In genomic region chr1:120728811-120729210, GRCh38 we compare ENCODE assay signal across 8 cellular contexts. TPM values are rescaled to one million over a fixed set of nuclear protein-coding genes. Genes with fewer than 3 reads are reported as not detected.
DNase-seq lines count a peak whose midpoint lies in the region; ATAC-seq lines count a peak whose summit lies in the region.
"Not testable (repeated sequence)": the region's sequence is repeated elsewhere in the genome, so short reads cannot be mapped to it uniquely, and the experiment has no call there.

No MANE protein-coding gene starts in this region.

- POLR2A ChIA-PET in activated CD4-positive, alpha-beta T cell treated with anti-CD3 and anti-CD28 coated beads for 36 hours (lab: Charles Lee) = not testable (repeated sequence)

- not testable (repeated sequence) for H3K4me1 Mint-ChIP-seq in activated CD4-positive, alpha-beta T cell treated with anti-CD3 and anti-CD28 coated beads for 36 hours; activated naive CD8-positive, alpha-beta T cell treated with anti-CD3 and anti-CD28 coated beads for 36 hours

- H3K9me3 Mint-ChIP-seq in activated CD4-positive, alpha-beta T cell treated with anti-CD3 and anti-CD28 coated beads for 36 hours (ENCODE audit: low read depth); activated naive CD8-positive, alpha-beta T cell treated with anti-CD3 and anti-CD28 coated beads for 36 hours: not testable (repeated sequence)

- H3K4me3 Mint-ChIP-seq in activated CD4-positive, alpha-beta T cell treated with anti-CD3 and anti-CD28 coated beads for 36 hours; activated naive CD8-positive, alpha-beta T cell treated with anti-CD3 and anti-CD28 coated beads for 36 hours: not testable (repeated sequence)

- not testable (repeated sequence) for H3K27ac Mint-ChIP-seq in activated CD4-positive, alpha-beta T cell treated with anti-CD3 and anti-CD28 coated beads for 36 hours; activated naive CD8-positive, alpha-beta T cell treated with anti-CD3 and anti-CD28 coated beads for 36 hours

- ATAC-seq in activated CD4-positive, alpha-beta T cell treated with anti-CD3 and anti-CD28 coated beads for 36 hours; stimulated activated naive CD8-positive, alpha-beta T cell treated with anti-CD3 and anti-CD28 coated beads, Interleukin-15, Interleukin-2, amounts not matched to agents 100 U/mL and 50 U/mL, for 24 hours: not testable (repeated sequence)

- peak; percentile 36 for DNase-seq in activated CD4-positive, alpha-beta T cell treated with anti-CD3 and anti-CD28 coated beads for 36 hours
- peak; percentile 17 to 31 for DNase-seq in activated CD4-positive, alpha-beta T cell treated with anti-CD3 and anti-CD28 coated beads, Interleukin-2, amount 50 U/mL, for 48 hours
- DNase-seq in activated T-cell treated with anti-CD3 and anti-CD28 coated beads for 48 hours (ENCODE audit: low read depth) (peak; percentile 1), kidney tubule cell (ENCODE audit: low spot score) (peak; percentile 0)
- peak; percentile 50 for DNase-seq in activated effector memory CD4-positive, alpha-beta T cell treated with anti-CD3 and anti-CD28 coated beads, Interleukin-2, amount 50 U/mL, for 16 hours
- peak; percentile 4 for DNase-seq in activated naive CD8-positive, alpha-beta T cell treated with anti-CD3 and anti-CD28 coated beads for 36 hours
- peak; percentile 35 for DNase-seq in stimulated activated CD4-positive, alpha-beta T cell treated with anti-CD3 and anti-CD28 coated beads, Interleukin-1b, Interleukin-23, amount 100 ng/mL, for 48 hours
- peak; percentile 9 for DNase-seq in stimulated activated naive CD8-positive, alpha-beta T cell treated with anti-CD3 and anti-CD28 coated beads, Interleukin-15, Interleukin-2, amounts not matched to agents 100 U/mL and 50 U/mL, for 24 hours

- not testable (repeated sequence) for H3K27me3 Mint-ChIP-seq in activated CD4-positive, alpha-beta T cell treated with anti-CD3 and anti-CD28 coated beads for 36 hours; activated naive CD8-positive, alpha-beta T cell treated with anti-CD3 and anti-CD28 coated beads for 36 hours

- CTCF ChIA-PET in activated CD4-positive, alpha-beta T cell treated with anti-CD3 and anti-CD28 coated beads for 36 hours (lab: Charles Lee) = not testable (repeated sequence)

- intact Hi-C loops in activated CD4-positive, alpha-beta T cell treated with anti-CD3 and anti-CD28 coated beads for 36 hours (cut with DNase I, micrococcal nuclease) = not testable (repeated sequence)

- not testable (repeated sequence) for H3K36me3 Mint-ChIP-seq in activated CD4-positive, alpha-beta T cell treated with anti-CD3 and anti-CD28 coated beads for 36 hours (ENCODE audit: low read depth); activated naive CD8-positive, alpha-beta T cell treated with anti-CD3 and anti-CD28 coated beads for 36 hours

RNA-seq across cellular contexts. Expression of gene NBPF26, which starts 5.1 kb away (rescaled TPM):
- total RNA-seq in activated CD4-positive, alpha-beta T cell treated with anti-CD3 and anti-CD28 coated beads for 36 hours = 10 to 100 TPM; 10.3 to 14.2 TPM
- total RNA-seq in activated naive CD8-positive, alpha-beta T cell treated with anti-CD3 and anti-CD28 coated beads for 36 hours = 10 to 100 TPM; 15.9 to 19.3 TPM

Comparison
In these comparisons a context has a peak if more than half of its experiments do, and no peak if none do; other contexts are left out.
1. DNase-seq: peak in every context shown above with its lines; median percentile 50 in activated effector memory CD4-positive, alpha-beta T cell treated with anti-CD3 and anti-CD28 coated beads, Interleukin-2, amount 50 U/mL, for 16 hours; 36 in activated CD4-positive, alpha-beta T cell treated with anti-CD3 and anti-CD28 coated beads for 36 hours; 35 in stimulated activated CD4-positive, alpha-beta T cell treated with anti-CD3 and anti-CD28 coated beads, Interleukin-1b, Interleukin-23, amount 100 ng/mL, for 48 hours; 24 in activated CD4-positive, alpha-beta T cell treated with anti-CD3 and anti-CD28 coated beads, Interleukin-2, amount 50 U/mL, for 48 hours; 9 in stimulated activated naive CD8-positive, alpha-beta T cell treated with anti-CD3 and anti-CD28 coated beads, Interleukin-15, Interleukin-2, amounts not matched to agents 100 U/mL and 50 U/mL, for 24 hours; 4 in activated naive CD8-positive, alpha-beta T cell treated with anti-CD3 and anti-CD28 coated beads for 36 hours; 1 in activated T-cell treated with anti-CD3 and anti-CD28 coated beads for 48 hours; 0 in kidney tubule cell.